Comparison of ENCODE assay signal across 23 cellular contexts in genomic region chr16:84572096-84572495, GRCh38. TPM values are rescaled to one million over a fixed set of nuclear protein-coding genes. Genes with fewer than 3 reads are reported as not detected.
DNase-seq lines count a peak whose midpoint lies in the region; ATAC-seq and TF ChIP-seq lines count a peak whose summit lies in the region.
"Had no signal": no experiment of that assay in that cellular context is flagged by ENCODE, and none has a peak within 500 bp of the region (broad histone marks: within the 10 kb centered on the region; RNA-seq: fewer than 3 reads in every experiment).

No MANE protein-coding gene starts in this region.

- H3K27ac Mint-ChIP-seq in activated naive CD8-positive, alpha-beta T cell treated with anti-CD3 and anti-CD28 coated beads, Interleukin-2, amount 10 ng/mL, durations not matched to agents 7 days and 5 days, result peak overlapping the region; percentile 56
- no peak overlapping the region for H3K27ac Mint-ChIP-seq in activated naive CD8-positive, alpha-beta T cell treated with anti-CD3 and anti-CD28 coated beads for 36 hours
- peak overlapping the region; percentile 12 for H3K27ac Mint-ChIP-seq in endodermal cell
- H3K27ac Mint-ChIP-seq: CD4-positive, CD25-positive, alpha-beta regulatory T cell had no signal

- peaks cover 46% of the 10 kb centered on the region for H4K20me1 ChIP-seq in OCI-LY3 (ENCODE audit: insufficient read depth, low read length)

- H3K4me1 ChIP-seq in OCI-LY3 (ENCODE audit: low read length) (peaks cover 88% of the 10 kb centered on the region), endodermal cell (ENCODE audit: control insufficient read depth, insufficient read depth, low read length) (no peaks in the 10 kb centered on the region), stomach (peaks cover 9 to 72% (median 33%) of the 10 kb centered on the region in 4 donors), mucosa of descending colon (ENCODE audit: low read depth) (peaks cover 13% of the 10 kb centered on the region)
- H3K4me1 ChIP-seq: sigmoid colon had no signal

- H3K27me3 Mint-ChIP-seq in activated naive CD8-positive, alpha-beta T cell treated with anti-CD3 and anti-CD28 coated beads, Interleukin-2, amount 10 ng/mL, durations not matched to agents 7 days and 5 days, result no peaks in the 10 kb centered on the region
- H3K27me3 Mint-ChIP-seq in activated naive CD8-positive, alpha-beta T cell treated with anti-CD3 and anti-CD28 coated beads for 36 hours, result no peaks in the 10 kb centered on the region
- no peaks in the 10 kb centered on the region for H3K27me3 Mint-ChIP-seq in endodermal cell (ENCODE audit: insufficient read depth)
- H3K27me3 Mint-ChIP-seq: CD4-positive, CD25-positive, alpha-beta regulatory T cell; naive thymus-derived CD4-positive, alpha-beta T cell had no signal

- TF ChIP-seq POLR2A in stomach (IDR thresholded peaks at IDR 0.05), result no peak

- WGBS in endodermal cell (ENCODE audit: insufficient coverage in 1 of 2, insufficient read length in 1 of 2), 2 experiments, result 85 to 88% methylated on average over 4 to 5 of the region's 5 CpGs
- 44 to 72% (median 53%) methylated on average over 5 of the region's 5 CpGs for WGBS in stomach, 5 donors

- POLR2A ChIA-PET in activated naive CD8-positive, alpha-beta T cell treated with anti-CD3 and anti-CD28 coated beads, Interleukin-2, amount 10 ng/mL, durations not matched to agents 7 days and 5 days (lab: Charles Lee), result no interaction called here

- H3K9ac ChIP-seq in OCI-LY3 (ENCODE audit: low read length), result peak overlapping the region; percentile 40
- no peak overlapping the region for H3K9ac ChIP-seq in endodermal cell (ENCODE audit: extremely low read depth, low read length, poor library complexity, severe bottlenecking)

- no peak overlapping the region for H2AFZ ChIP-seq in OCI-LY3 (ENCODE audit: low read depth, low read length)

- TF ChIP-seq CTCF in OCI-LY3 (IDR thresholded peaks at IDR 0.05; ENCODE audit: low read depth, low read length) (no peak), endodermal cell (conservative IDR thresholded peaks at IDR 0.05) (no peak), stomach (IDR thresholded peaks at IDR 0.05) (no peak), mucosa of descending colon (IDR thresholded peaks at IDR 0.05) (no peak)

- in situ Hi-C loops in ACHN (cut with HindIII; ENCODE audit: low pct_ligation_motif_present, low pct_unique_long_range_greater_than_20kb, low sequenced_read_pairs), result no loop called here

- H3K27ac ChIP-seq in OCI-LY3 (ENCODE audit: low read length), result peak overlapping the region; percentile 72
- no peak overlapping the region for H3K27ac ChIP-seq in endodermal cell (ENCODE audit: low read depth, low read length)
- peak overlapping the region; percentile 39 to 85 (median 77) for H3K27ac ChIP-seq in stomach
- H3K27ac ChIP-seq: heart left ventricle, sigmoid colon had no signal

- H3K9me3 Mint-ChIP-seq in activated naive CD8-positive, alpha-beta T cell treated with anti-CD3 and anti-CD28 coated beads, Interleukin-2, amount 10 ng/mL, durations not matched to agents 7 days and 5 days, result peaks cover 6% of the 10 kb centered on the region
- H3K9me3 Mint-ChIP-seq in activated naive CD8-positive, alpha-beta T cell treated with anti-CD3 and anti-CD28 coated beads for 36 hours, result peaks cover 12% of the 10 kb centered on the region
- peaks cover 13% of the 10 kb centered on the region for H3K9me3 Mint-ChIP-seq in endodermal cell

- H3K36me3 Mint-ChIP-seq in activated naive CD8-positive, alpha-beta T cell treated with anti-CD3 and anti-CD28 coated beads, Interleukin-2, amount 10 ng/mL, durations not matched to agents 7 days and 5 days, result peaks cover 72% of the 10 kb centered on the region
- peaks cover 73% of the 10 kb centered on the region for H3K36me3 Mint-ChIP-seq in activated naive CD8-positive, alpha-beta T cell treated with anti-CD3 and anti-CD28 coated beads for 36 hours
- peaks cover 9% of the 10 kb centered on the region for H3K36me3 Mint-ChIP-seq in endodermal cell (ENCODE audit: low read depth)

- H3K4me3 ChIP-seq in OCI-LY3 (ENCODE audit: low read length) (no peak overlapping the region), endodermal cell (ENCODE audit: low read length) (no peak overlapping the region), stomach (no peak overlapping the region), mucosa of descending colon (no peak overlapping the region)
- H3K4me3 ChIP-seq: heart left ventricle, sigmoid colon had no signal

- H3K4me2 ChIP-seq in OCI-LY3 (ENCODE audit: low read length), result peak overlapping the region; percentile 51

- H3K27me3 ChIP-seq in OCI-LY3 (ENCODE audit: low read depth, low read length) (no peaks in the 10 kb centered on the region), endodermal cell (ENCODE audit: control insufficient read depth, insufficient read depth, low read length, poor library complexity, severe bottlenecking) (no peaks in the 10 kb centered on the region), stomach (no peaks in the 10 kb centered on the region)
- H3K27me3 ChIP-seq: heart left ventricle, sigmoid colon had no signal

- peaks cover 59% of the 10 kb centered on the region for H3K36me3 ChIP-seq in OCI-LY3 (replicated peaks; ENCODE audit: low read depth, low read length)
- no peaks in the 10 kb centered on the region for H3K36me3 ChIP-seq in endodermal cell (ENCODE audit: control insufficient read depth, insufficient read depth, low read length)
- H3K36me3 ChIP-seq in stomach, result peaks cover 5 to 27% (median 7%) of the 10 kb centered on the region in 4 donors
- no peaks in the 10 kb centered on the region for H3K36me3 ChIP-seq in mucosa of descending colon (ENCODE audit: low read depth)
- H3K36me3 ChIP-seq: sigmoid colon had no signal

- H3K4me3 Mint-ChIP-seq in activated naive CD8-positive, alpha-beta T cell treated with anti-CD3 and anti-CD28 coated beads, Interleukin-2, amount 10 ng/mL, durations not matched to agents 7 days and 5 days, result no peak overlapping the region
- H3K4me3 Mint-ChIP-seq in activated naive CD8-positive, alpha-beta T cell treated with anti-CD3 and anti-CD28 coated beads for 36 hours, result no peak overlapping the region
- no peak overlapping the region for H3K4me3 Mint-ChIP-seq in endodermal cell
- H3K4me3 Mint-ChIP-seq: CD4-positive, CD25-positive, alpha-beta regulatory T cell had no signal

- peaks cover 56% of the 10 kb centered on the region for H3K4me1 Mint-ChIP-seq in activated naive CD8-positive, alpha-beta T cell treated with anti-CD3 and anti-CD28 coated beads, Interleukin-2, amount 10 ng/mL, durations not matched to agents 7 days and 5 days
- H3K4me1 Mint-ChIP-seq in activated naive CD8-positive, alpha-beta T cell treated with anti-CD3 and anti-CD28 coated beads for 36 hours, result peaks cover 20% of the 10 kb centered on the region
- H3K4me1 Mint-ChIP-seq in endodermal cell, result peaks cover 3% of the 10 kb centered on the region

- DNase-seq in activated naive CD8-positive, alpha-beta T cell treated with anti-CD3 and anti-CD28 coated beads, Interleukin-2, amount 10 ng/mL, durations not matched to agents 7 days and 5 days, result no peak
- DNase-seq in activated naive CD8-positive, alpha-beta T cell treated with anti-CD3 and anti-CD28 coated beads for 36 hours, result no peak
- DNase-seq in endodermal cell, result no peak
- DNase-seq in stomach, result no peak
- no peak for DNase-seq in mucosa of descending colon
- DNase-seq in NK-92 treated with Interleukin-12 subunit alpha and Interleukin-12 subunit beta, amount 100 ng/mL, for 24 hours (lab: John Stamatoyannopoulos, UW), result no peak
- no peak for DNase-seq in ACHN
- DNase-seq: activated CD4-positive, alpha-beta T cell treated with anti-CD3 and anti-CD28 coated beads, Interleukin-2, amount 50 U/mL, for 1 hour; activated gamma-delta T cell treated with Interleukin-2 at 50 U/mL for 16 hours; amygdala; CD4-positive, CD25-positive, alpha-beta regulatory T cell; dermis blood vessel endothelial cell; GDM1; heart left ventricle; left colon; naive thymus-derived CD4-positive, alpha-beta T cell; NCI-H1048; NCI-H1930; NCI-H510A; RPMI8226; sigmoid colon; stimulated activated CD4-positive, alpha-beta T cell treated with anti-CD3 and anti-CD28 coated beads, Interleukin-15, amount 100 ng/mL, for 24 hours had no signal

- H3K9me3 ChIP-seq in OCI-LY3 (ENCODE audit: insufficient read depth, low read length) (no peaks in the 10 kb centered on the region), endodermal cell (ENCODE audit: control insufficient read depth, low read length) (peaks cover 9% of the 10 kb centered on the region), stomach (peaks cover 0 to 10% (median 0%) of the 10 kb centered on the region in 4 donors), mucosa of descending colon (no peaks in the 10 kb centered on the region)

- ATAC-seq in activated naive CD8-positive, alpha-beta T cell treated with anti-CD3 and anti-CD28 coated beads, Interleukin-2, amount 10 ng/mL, durations not matched to agents 7 days and 5 days (ENCODE audit: low read depth), result peak; percentile 28
- ATAC-seq in mucosa of descending colon, result no peak
- ATAC-seq: heart left ventricle; left colon; naive thymus-derived CD4-positive, alpha-beta T cell had no signal

- TF ChIP-seq EP300 in stomach (IDR thresholded peaks at IDR 0.05), result no peak

- intact Hi-C loops in stomach (cut with DNase I; ENCODE audit: low total_unique reads) (no loop called here), mucosa of descending colon (cut with DNase I, micrococcal nuclease) (no loop called here)

- peaks cover 86% of the 10 kb centered on the region for H3K79me2 ChIP-seq in OCI-LY3 (ENCODE audit: low read length)

RNA-seq across cellular contexts. Expression of gene COTL1, which starts 45.8 kb away (rescaled TPM):
- total RNA-seq in activated naive CD8-positive, alpha-beta T cell treated with anti-CD3 and anti-CD28 coated beads, Interleukin-2, amount 10 ng/mL, durations not matched to agents 7 days and 5 days, result 100 to 1,000 TPM; 657 to 664 TPM
- total RNA-seq in activated naive CD8-positive, alpha-beta T cell treated with anti-CD3 and anti-CD28 coated beads for 36 hours, result 100 to 1,000 TPM; 588 to 605 TPM
- total RNA-seq in endodermal cell, result 10 to 100 TPM; 33.4 to 34.9 TPM
- polyA plus RNA-seq in endodermal cell (2013, experiment 1 of 2), result 191 TPM
- 190 TPM for polyA plus RNA-seq in endodermal cell (2013, experiment 2 of 2)
- total RNA-seq in stomach, result 100 to 1,000 TPM in 3 of 5 donors, 10 to 100 TPM in 2; 40.3 to 184 (median 173) TPM
- 100 to 1,000 TPM in 2 of 3 donors, 10 to 100 TPM in 1; 52.7 to 187 (median 184) TPM for polyA plus RNA-seq in stomach
- 100 to 1,000 TPM in 1 of 3 donors, 10 to 100 TPM in 2; 52.8 to 120 (median 56.8) TPM for total RNA-seq in mucosa of descending colon
